1 cellular context compared by ENCODE assay signal in genomic region chr19:33740811-33741396, GRCh38.
TF ChIP-seq lines count a peak whose summit lies in the region.

No MANE protein-coding gene starts in this region.

TF ChIP-seq in WTC11, 78 proteins besides CTCF, POLR2A, EP300 and RAD21 (continued from another document):
- TF ChIP-seq FOXP4 (CRISPR knock-in tag; IDR thresholded peaks at IDR 0.05) (0 out of 2 replicates have a peak, but pooled peaks have one; percentile 33), TP53 (CRISPR knock-in tag; IDR thresholded peaks at IDR 0.05) (0 out of 2 replicates have a peak, but pooled peaks have one; percentile 45), ZNF232 (CRISPR knock-in tag; IDR thresholded peaks at IDR 0.05) (peak; percentile 64; the same call in 1 of the 2 replicates), E2F4 (CRISPR knock-in tag; IDR thresholded peaks at IDR 0.05; ENCODE audit: borderline replicate concordance, low read depth) (no peak), ETV6 (CRISPR knock-in tag; IDR thresholded peaks at IDR 0.05) (peak; percentile 41; the same call in 1 of the 2 replicates)
